9 cellular contexts compared by ENCODE assay signal in genomic region chr12:95173392-95174251, GRCh38. TPM values are rescaled to one million over a fixed set of nuclear protein-coding genes. Genes with fewer than 3 reads are reported as not detected.
DNase-seq lines count a peak whose midpoint lies in the region; ATAC-seq and TF ChIP-seq lines count a peak whose summit lies in the region.
"Had no signal": no experiment of that assay in that cellular context is flagged by ENCODE, and none has a peak within 500 bp of the region (broad histone marks: within the 10 kb centered on the region; RNA-seq: fewer than 3 reads in every experiment).

No MANE protein-coding gene starts in this region.

- no peaks in the 10 kb centered on the region for H3K9me3 Mint-ChIP-seq in nephron

- intact Hi-C loops in esophagus squamous epithelium (cut with DNase I), result no loop called here

- no peaks in the 10 kb centered on the region for H3K27me3 Mint-ChIP-seq in nephron (ENCODE audit: low read depth)

- peaks cover 0 to 48% (median 11%) of the 10 kb centered on the region in 3 donors for H3K4me1 ChIP-seq in esophagus squamous epithelium

- H3K36me3 Mint-ChIP-seq in nephron (ENCODE audit: low read depth), result peaks cover 26% of the 10 kb centered on the region

- peaks cover 0 to 33% (median 0%) of the 10 kb centered on the region in 3 donors for H3K36me3 ChIP-seq in esophagus squamous epithelium

- peak overlapping the region; percentile 27 to 66 (median 59) for H3K27ac ChIP-seq in esophagus squamous epithelium

- no peak for ATAC-seq in GM18861 (IDR thresholded peaks at IDR 0.05; ENCODE audit: unreplicated experiment)

- TF ChIP-seq POLR2A in esophagus squamous epithelium (IDR thresholded peaks at IDR 0.05), result no peak

- no peaks in the 10 kb centered on the region for H3K9me3 ChIP-seq in esophagus squamous epithelium

- H3K4me3 ChIP-seq in esophagus squamous epithelium, result no peak overlapping the region

- TF ChIP-seq CTCF in esophagus squamous epithelium (IDR thresholded peaks at IDR 0.05) (no peak), nephron (IDR thresholded peaks at IDR 0.05; ENCODE audit: unreplicated experiment in 3 of 3) (no peak)

- no peaks in the 10 kb centered on the region for H3K27me3 ChIP-seq in esophagus squamous epithelium

- peak; percentile 65 for DNase-seq in AG08396 (ENCODE audit: low spot score)
- DNase-seq in OCI-M1 (lab: John Stamatoyannopoulos, UW), result peak; percentile 34
- no peak for DNase-seq in esophagus squamous epithelium (lab: John Stamatoyannopoulos, UW)
- DNase-seq in activated T-cell treated with anti-CD3 and anti-CD28 coated beads for 4 hours, result no peak
- no peak for DNase-seq in NCI-H1092 (lab: John Stamatoyannopoulos, UW)
- no peak for DNase-seq in activated T-cell treated with anti-CD3 and anti-CD28 coated beads, Interleukin-2, amount 50 U/mL, for 48 hours
- DNase-seq: MM.1S had no signal

- H3K4me1 Mint-ChIP-seq in nephron, result peaks cover 26% of the 10 kb centered on the region

- peak overlapping the region; percentile 76 to 86 (median 84) for H3K27ac Mint-ChIP-seq in nephron

- H3K4me3 Mint-ChIP-seq in nephron, result peak overlapping the region in 1 of 3 experiments; percentile 40

- 17 to 26% methylated on average over 6 to 7 of the region's 8 CpGs for WGBS in esophagus squamous epithelium, 2 donors

RNA-seq across cellular contexts. Expression of gene FGD6, which starts 43.6 kb away (rescaled TPM):
- total RNA-seq in esophagus squamous epithelium, result 10 to 100 TPM; 10.0 to 19.1 (median 13.2) TPM

RNA-seq across cellular contexts. Expression of gene VEZT, which starts 44.0 kb away (rescaled TPM):
- 10 to 100 TPM; 27.7 to 82.0 (median 45.3) TPM for total RNA-seq in esophagus squamous epithelium

Comparison
In these comparisons a context has a peak if more than half of its experiments do, and no peak if none do; other contexts are left out.
1. DNase-seq: peak in AG08396 (single experiment) and OCI-M1 (single experiment); none in esophagus squamous epithelium (single experiment), activated T-cell treated with anti-CD3 and anti-CD28 coated beads for 4 hours (single experiment), NCI-H1092 (single experiment) and activated T-cell treated with anti-CD3 and anti-CD28 coated beads, Interleukin-2, amount 50 U/mL, for 48 hours (0 of 2).